ENCODE assay signal across 1 cellular context in the genomic region with DNA sequence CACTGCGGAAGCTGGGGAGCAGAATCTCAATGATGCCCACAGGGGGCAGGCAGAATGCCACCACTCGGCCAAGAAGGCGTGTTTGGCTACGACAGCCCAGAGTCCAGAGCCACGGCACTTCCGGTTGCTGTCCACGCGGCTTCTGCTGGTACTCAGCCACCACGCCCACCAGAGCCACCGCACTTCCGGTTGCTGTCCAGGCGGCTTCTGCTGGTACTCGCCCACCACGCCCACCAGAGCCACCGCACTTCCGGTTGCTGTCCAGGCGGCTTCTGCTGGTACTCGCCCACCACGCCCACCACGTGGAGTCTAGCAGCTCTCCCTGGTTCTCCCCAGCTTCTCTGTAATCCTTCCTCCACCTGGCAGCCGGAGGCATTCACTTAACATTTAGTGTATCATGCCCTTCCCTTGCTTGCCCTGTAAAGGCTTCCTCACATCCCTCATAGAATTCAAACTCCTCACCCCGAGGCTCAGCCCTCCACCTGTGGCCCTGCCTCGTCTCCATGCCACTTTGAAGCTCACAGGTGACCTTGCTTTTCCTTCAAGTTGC.
TF ChIP-seq lines count a peak whose summit lies in the region.

No MANE protein-coding gene starts in this region.

TF ChIP-seq in K562, 482 proteins besides CTCF, POLR2A, EP300 and RAD21:
- TF ChIP-seq, protein P1, sequence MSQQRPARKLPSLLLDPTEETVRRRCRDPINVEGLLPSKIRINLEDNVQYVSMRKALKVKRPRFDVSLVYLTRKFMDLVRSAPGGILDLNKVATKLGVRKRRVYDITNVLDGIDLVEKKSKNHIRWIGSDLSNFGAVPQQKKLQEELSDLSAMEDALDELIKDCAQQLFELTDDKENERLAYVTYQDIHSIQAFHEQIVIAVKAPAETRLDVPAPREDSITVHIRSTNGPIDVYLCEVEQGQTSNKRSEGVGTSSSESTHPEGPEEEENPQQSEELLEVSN (IDR thresholded peaks at IDR 0.05; ENCODE audit: borderline replicate concordance in 1 of 2, extremely low read depth in 1 of 2, insufficient read depth in 1 of 2, insufficient read length in 1 of 2, low read depth in 1 of 2, low read length in 1 of 2, poor library complexity in 1 of 2, severe bottlenecking in 1 of 2), result peak in 1 of 2 experiments; percentile 18
- TF ChIP-seq GABPB1 (CRISPR knock-in tag; IDR thresholded peaks at IDR 0.05), result peak; percentile 49; the same call in 1 of the 2 replicates
- TF ChIP-seq, protein P2, sequence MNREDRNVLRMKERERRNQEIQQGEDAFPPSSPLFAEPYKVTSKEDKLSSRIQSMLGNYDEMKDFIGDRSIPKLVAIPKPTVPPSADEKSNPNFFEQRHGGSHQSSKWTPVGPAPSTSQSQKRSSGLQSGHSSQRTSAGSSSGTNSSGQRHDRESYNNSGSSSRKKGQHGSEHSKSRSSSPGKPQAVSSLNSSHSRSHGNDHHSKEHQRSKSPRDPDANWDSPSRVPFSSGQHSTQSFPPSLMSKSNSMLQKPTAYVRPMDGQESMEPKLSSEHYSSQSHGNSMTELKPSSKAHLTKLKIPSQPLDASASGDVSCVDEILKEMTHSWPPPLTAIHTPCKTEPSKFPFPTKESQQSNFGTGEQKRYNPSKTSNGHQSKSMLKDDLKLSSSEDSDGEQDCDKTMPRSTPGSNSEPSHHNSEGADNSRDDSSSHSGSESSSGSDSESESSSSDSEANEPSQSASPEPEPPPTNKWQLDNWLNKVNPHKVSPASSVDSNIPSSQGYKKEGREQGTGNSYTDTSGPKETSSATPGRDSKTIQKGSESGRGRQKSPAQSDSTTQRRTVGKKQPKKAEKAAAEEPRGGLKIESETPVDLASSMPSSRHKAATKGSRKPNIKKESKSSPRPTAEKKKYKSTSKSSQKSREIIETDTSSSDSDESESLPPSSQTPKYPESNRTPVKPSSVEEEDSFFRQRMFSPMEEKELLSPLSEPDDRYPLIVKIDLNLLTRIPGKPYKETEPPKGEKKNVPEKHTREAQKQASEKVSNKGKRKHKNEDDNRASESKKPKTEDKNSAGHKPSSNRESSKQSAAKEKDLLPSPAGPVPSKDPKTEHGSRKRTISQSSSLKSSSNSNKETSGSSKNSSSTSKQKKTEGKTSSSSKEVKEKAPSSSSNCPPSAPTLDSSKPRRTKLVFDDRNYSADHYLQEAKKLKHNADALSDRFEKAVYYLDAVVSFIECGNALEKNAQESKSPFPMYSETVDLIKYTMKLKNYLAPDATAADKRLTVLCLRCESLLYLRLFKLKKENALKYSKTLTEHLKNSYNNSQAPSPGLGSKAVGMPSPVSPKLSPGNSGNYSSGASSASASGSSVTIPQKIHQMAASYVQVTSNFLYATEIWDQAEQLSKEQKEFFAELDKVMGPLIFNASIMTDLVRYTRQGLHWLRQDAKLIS (CRISPR knock-in tag; IDR thresholded peaks at IDR 0.05), result no peak
- no peak for TF ChIP-seq CCNT2 (IDR thresholded peaks at IDR 0.05; ENCODE audit: borderline replicate concordance, extremely low read depth, insufficient read length, low read depth, low read length)
- TF ChIP-seq ZEB2 (IDR thresholded peaks at IDR 0.05), result no peak
- TF ChIP-seq, protein P3, sequence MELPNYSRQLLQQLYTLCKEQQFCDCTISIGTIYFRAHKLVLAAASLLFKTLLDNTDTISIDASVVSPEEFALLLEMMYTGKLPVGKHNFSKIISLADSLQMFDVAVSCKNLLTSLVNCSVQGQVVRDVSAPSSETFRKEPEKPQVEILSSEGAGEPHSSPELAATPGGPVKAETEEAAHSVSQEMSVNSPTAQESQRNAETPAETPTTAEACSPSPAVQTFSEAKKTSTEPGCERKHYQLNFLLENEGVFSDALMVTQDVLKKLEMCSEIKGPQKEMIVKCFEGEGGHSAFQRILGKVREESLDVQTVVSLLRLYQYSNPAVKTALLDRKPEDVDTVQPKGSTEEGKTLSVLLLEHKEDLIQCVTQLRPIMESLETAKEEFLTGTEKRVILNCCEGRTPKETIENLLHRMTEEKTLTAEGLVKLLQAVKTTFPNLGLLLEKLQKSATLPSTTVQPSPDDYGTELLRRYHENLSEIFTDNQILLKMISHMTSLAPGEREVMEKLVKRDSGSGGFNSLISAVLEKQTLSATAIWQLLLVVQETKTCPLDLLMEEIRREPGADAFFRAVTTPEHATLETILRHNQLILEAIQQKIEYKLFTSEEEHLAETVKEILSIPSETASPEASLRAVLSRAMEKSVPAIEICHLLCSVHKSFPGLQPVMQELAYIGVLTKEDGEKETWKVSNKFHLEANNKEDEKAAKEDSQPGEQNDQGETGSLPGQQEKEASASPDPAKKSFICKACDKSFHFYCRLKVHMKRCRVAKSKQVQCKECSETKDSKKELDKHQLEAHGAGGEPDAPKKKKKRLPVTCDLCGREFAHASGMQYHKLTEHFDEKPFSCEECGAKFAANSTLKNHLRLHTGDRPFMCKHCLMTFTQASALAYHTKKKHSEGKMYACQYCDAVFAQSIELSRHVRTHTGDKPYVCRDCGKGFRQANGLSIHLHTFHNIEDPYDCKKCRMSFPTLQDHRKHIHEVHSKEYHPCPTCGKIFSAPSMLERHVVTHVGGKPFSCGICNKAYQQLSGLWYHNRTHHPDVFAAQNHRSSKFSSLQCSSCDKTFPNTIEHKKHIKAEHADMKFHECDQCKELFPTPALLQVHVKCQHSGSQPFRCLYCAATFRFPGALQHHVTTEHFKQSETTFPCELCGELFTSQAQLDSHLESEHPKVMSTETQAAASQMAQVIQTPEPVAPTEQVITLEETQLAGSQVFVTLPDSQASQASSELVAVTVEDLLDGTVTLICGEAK (IDR thresholded peaks at IDR 0.05), result peak; percentile 39; the same call in 1 of the 2 replicates
- TF ChIP-seq, protein P3 (CRISPR knock-in tag; IDR thresholded peaks at IDR 0.05), result no peak
- peak; percentile 81 for TF ChIP-seq GABPA (tag; conservative IDR thresholded peaks at IDR 0.05; ENCODE audit: low read depth)
- TF ChIP-seq SMC3 (conservative IDR thresholded peaks at IDR 0.05; ENCODE audit: insufficient read depth, low read depth, low read length), result no peak
- TF ChIP-seq, protein P4, sequence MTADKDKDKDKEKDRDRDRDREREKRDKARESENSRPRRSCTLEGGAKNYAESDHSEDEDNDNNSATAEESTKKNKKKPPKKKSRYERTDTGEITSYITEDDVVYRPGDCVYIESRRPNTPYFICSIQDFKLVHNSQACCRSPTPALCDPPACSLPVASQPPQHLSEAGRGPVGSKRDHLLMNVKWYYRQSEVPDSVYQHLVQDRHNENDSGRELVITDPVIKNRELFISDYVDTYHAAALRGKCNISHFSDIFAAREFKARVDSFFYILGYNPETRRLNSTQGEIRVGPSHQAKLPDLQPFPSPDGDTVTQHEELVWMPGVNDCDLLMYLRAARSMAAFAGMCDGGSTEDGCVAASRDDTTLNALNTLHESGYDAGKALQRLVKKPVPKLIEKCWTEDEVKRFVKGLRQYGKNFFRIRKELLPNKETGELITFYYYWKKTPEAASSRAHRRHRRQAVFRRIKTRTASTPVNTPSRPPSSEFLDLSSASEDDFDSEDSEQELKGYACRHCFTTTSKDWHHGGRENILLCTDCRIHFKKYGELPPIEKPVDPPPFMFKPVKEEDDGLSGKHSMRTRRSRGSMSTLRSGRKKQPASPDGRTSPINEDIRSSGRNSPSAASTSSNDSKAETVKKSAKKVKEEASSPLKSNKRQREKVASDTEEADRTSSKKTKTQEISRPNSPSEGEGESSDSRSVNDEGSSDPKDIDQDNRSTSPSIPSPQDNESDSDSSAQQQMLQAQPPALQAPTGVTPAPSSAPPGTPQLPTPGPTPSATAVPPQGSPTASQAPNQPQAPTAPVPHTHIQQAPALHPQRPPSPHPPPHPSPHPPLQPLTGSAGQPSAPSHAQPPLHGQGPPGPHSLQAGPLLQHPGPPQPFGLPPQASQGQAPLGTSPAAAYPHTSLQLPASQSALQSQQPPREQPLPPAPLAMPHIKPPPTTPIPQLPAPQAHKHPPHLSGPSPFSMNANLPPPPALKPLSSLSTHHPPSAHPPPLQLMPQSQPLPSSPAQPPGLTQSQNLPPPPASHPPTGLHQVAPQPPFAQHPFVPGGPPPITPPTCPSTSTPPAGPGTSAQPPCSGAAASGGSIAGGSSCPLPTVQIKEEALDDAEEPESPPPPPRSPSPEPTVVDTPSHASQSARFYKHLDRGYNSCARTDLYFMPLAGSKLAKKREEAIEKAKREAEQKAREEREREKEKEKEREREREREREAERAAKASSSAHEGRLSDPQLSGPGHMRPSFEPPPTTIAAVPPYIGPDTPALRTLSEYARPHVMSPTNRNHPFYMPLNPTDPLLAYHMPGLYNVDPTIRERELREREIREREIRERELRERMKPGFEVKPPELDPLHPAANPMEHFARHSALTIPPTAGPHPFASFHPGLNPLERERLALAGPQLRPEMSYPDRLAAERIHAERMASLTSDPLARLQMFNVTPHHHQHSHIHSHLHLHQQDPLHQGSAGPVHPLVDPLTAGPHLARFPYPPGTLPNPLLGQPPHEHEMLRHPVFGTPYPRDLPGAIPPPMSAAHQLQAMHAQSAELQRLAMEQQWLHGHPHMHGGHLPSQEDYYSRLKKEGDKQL (CRISPR knock-in tag; IDR thresholded peaks at IDR 0.05; ENCODE audit: borderline replicate concordance), result no peak
- no peak for TF ChIP-seq ESRRA (IDR thresholded peaks at IDR 0.05; ENCODE audit: borderline replicate concordance, low read depth)
- no peak for TF ChIP-seq HNRNPK (IDR thresholded peaks at IDR 0.05; ENCODE audit: low read depth, low read length, poor library complexity, severe bottlenecking)
- no peak for TF ChIP-seq ETV1 (tag; conservative IDR thresholded peaks at IDR 0.05; ENCODE audit: low read depth)
TF ChIP-seq in K562: peak in this region for 4.
